Comparison of ENCODE assay signal across 11 cellular contexts in the genomic region with DNA sequence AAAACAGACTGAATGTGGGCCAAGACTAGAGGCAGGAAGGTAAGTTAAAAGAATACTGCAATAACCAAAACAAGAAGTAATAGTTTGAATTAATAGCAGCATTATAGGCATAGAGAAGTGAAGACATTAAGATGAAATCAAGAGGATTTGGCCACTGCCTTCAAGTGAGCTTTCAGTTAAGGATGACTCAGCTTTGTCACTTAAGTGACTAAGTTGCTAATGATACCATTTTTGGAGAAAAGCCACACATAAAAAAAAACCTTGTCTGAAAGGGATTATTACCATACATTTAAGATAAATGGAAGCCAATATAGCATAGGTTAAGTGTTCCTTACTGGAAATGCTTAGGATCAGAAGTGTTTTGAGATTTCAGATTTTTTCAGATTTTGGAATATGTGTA. TPM values are rescaled to one million over a fixed set of nuclear protein-coding genes. Genes with fewer than 3 reads are reported as not detected.
DNase-seq lines count a peak whose midpoint lies in the region; TF ChIP-seq lines count a peak whose summit lies in the region.
"Had no signal": no experiment of that assay in that cellular context is flagged by ENCODE, and none has a peak within 500 bp of the region (broad histone marks: within the 10 kb centered on the region; RNA-seq: fewer than 3 reads in every experiment).

No MANE protein-coding gene starts in this region.

- no peaks in the 10 kb centered on the region for H3K4me1 ChIP-seq in CD4-positive, alpha-beta memory T cell (ENCODE audit: insufficient read depth, low read length)
- H3K4me1 ChIP-seq: BE2C had no signal

- H3K27me3 ChIP-seq in CD4-positive, alpha-beta memory T cell (ENCODE audit: insufficient read depth, low read length): no peaks in the 10 kb centered on the region
- H3K27me3 ChIP-seq: BE2C had no signal

- no peaks in the 10 kb centered on the region for H3K27me3 Mint-ChIP-seq in activated T-cell treated with anti-CD3 and anti-CD28 coated beads, Interleukin-2, amount 50 U/mL, for 24 hours
- H3K27me3 Mint-ChIP-seq in stimulated activated naive CD8-positive, alpha-beta T cell treated with anti-CD3 and anti-CD28 coated beads, Interleukin-15, Interleukin-2, amounts not matched to agents 100 ng/mL and 50 ng/mL, for 24 hours: no peaks in the 10 kb centered on the region
- no peaks in the 10 kb centered on the region for H3K27me3 Mint-ChIP-seq in CD4-positive, alpha-beta memory T cell

- H3K4me3 ChIP-seq in choroid plexus epithelial cell (ENCODE audit: low read depth, low read length): no peak overlapping the region
- no peak overlapping the region for H3K4me3 ChIP-seq in CD4-positive, alpha-beta memory T cell (ENCODE audit: low read length in 2 of 2)

- H3K36me3 ChIP-seq in CD4-positive, alpha-beta memory T cell (ENCODE audit: insufficient read depth, low read length): peaks cover 21% of the 10 kb centered on the region

- intact Hi-C loops in CD4-positive, alpha-beta memory T cell (cut with micrococcal nuclease): no loop called here

- no peak for DNase-seq in activated T-cell treated with anti-CD3 and anti-CD28 coated beads, Interleukin-2, amount 50 U/mL, for 24 hours
- DNase-seq in activated T-cell treated with anti-CD3 and anti-CD28 coated beads, Interleukin-2, amount 50 U/mL, for 1 hour: no peak
- peak; percentile 61 for DNase-seq in NOMO-1 treated with DMSO at 0.1 percent for 48 hours (lab: John Stamatoyannopoulos, UW; ENCODE audit: unreplicated experiment)
- peak; percentile 40 for DNase-seq in choroid plexus epithelial cell (ENCODE audit: low read depth)
- no peak for DNase-seq in CD4-positive, alpha-beta memory T cell
- no peak for DNase-seq in NCI-H2107 treated with DMSO at 0.1 percent for 48 hours (lab: John Stamatoyannopoulos, UW; ENCODE audit: unreplicated experiment)
- DNase-seq in NCI-H128 (lab: John Stamatoyannopoulos, UW; ENCODE audit: unreplicated experiment): no peak
- DNase-seq: activated effector memory CD4-positive, alpha-beta T cell treated with Interleukin-2 at 50 U/mL for 16 hours; BE2C; effector CD8-positive, alpha-beta T cell had no signal

- no peak overlapping the region for H3K27ac ChIP-seq in CD4-positive, alpha-beta memory T cell (ENCODE audit: low read depth, low read length)

- POLR2A ChIA-PET in CD4-positive, alpha-beta memory T cell (lab: Charles Lee; ENCODE audit: partially characterized antibody): no interaction called here

- peaks cover 93% of the 10 kb centered on the region for H3K36me3 Mint-ChIP-seq in activated T-cell treated with anti-CD3 and anti-CD28 coated beads, Interleukin-2, amount 50 U/mL, for 24 hours (ENCODE audit: low read depth)
- peaks cover 88% of the 10 kb centered on the region for H3K36me3 Mint-ChIP-seq in stimulated activated naive CD8-positive, alpha-beta T cell treated with anti-CD3 and anti-CD28 coated beads, Interleukin-15, Interleukin-2, amounts not matched to agents 100 ng/mL and 50 ng/mL, for 24 hours (ENCODE audit: low read depth)
- H3K36me3 Mint-ChIP-seq in CD4-positive, alpha-beta memory T cell: peaks cover 66 to 79% of the 10 kb centered on the region in 2 donors

- H3K4me3 Mint-ChIP-seq in activated T-cell treated with anti-CD3 and anti-CD28 coated beads, Interleukin-2, amount 50 U/mL, for 24 hours: no peak overlapping the region
- H3K4me3 Mint-ChIP-seq in stimulated activated naive CD8-positive, alpha-beta T cell treated with anti-CD3 and anti-CD28 coated beads, Interleukin-15, Interleukin-2, amounts not matched to agents 100 ng/mL and 50 ng/mL, for 24 hours: no peak overlapping the region
- no peak overlapping the region for H3K4me3 Mint-ChIP-seq in CD4-positive, alpha-beta memory T cell

- H3K4me1 Mint-ChIP-seq in activated T-cell treated with anti-CD3 and anti-CD28 coated beads, Interleukin-2, amount 50 U/mL, for 24 hours (ENCODE audit: low read depth): peaks cover 11% of the 10 kb centered on the region
- peaks cover 8% of the 10 kb centered on the region for H3K4me1 Mint-ChIP-seq in stimulated activated naive CD8-positive, alpha-beta T cell treated with anti-CD3 and anti-CD28 coated beads, Interleukin-15, Interleukin-2, amounts not matched to agents 100 ng/mL and 50 ng/mL, for 24 hours (ENCODE audit: low read depth)
- H3K4me1 Mint-ChIP-seq in CD4-positive, alpha-beta memory T cell: peaks cover 0 to 3% (median 0%) of the 10 kb centered on the region in 4 donors

- no peak for TF ChIP-seq CTCF in choroid plexus epithelial cell (conservative IDR thresholded peaks at IDR 0.05; ENCODE audit: low read depth, low read length)

- H3K27ac Mint-ChIP-seq in activated T-cell treated with anti-CD3 and anti-CD28 coated beads, Interleukin-2, amount 50 U/mL, for 24 hours: peak overlapping the region; percentile 31
- peak overlapping the region; percentile 5 for H3K27ac Mint-ChIP-seq in stimulated activated naive CD8-positive, alpha-beta T cell treated with anti-CD3 and anti-CD28 coated beads, Interleukin-15, Interleukin-2, amounts not matched to agents 100 ng/mL and 50 ng/mL, for 24 hours
- H3K27ac Mint-ChIP-seq in CD4-positive, alpha-beta memory T cell: peak overlapping the region in 2 of 7 donors; percentile 10 to 24

- H3K9me3 Mint-ChIP-seq in activated T-cell treated with anti-CD3 and anti-CD28 coated beads, Interleukin-2, amount 50 U/mL, for 24 hours: no peaks in the 10 kb centered on the region
- H3K9me3 Mint-ChIP-seq in stimulated activated naive CD8-positive, alpha-beta T cell treated with anti-CD3 and anti-CD28 coated beads, Interleukin-15, Interleukin-2, amounts not matched to agents 100 ng/mL and 50 ng/mL, for 24 hours: no peaks in the 10 kb centered on the region
- no peaks in the 10 kb centered on the region for H3K9me3 Mint-ChIP-seq in CD4-positive, alpha-beta memory T cell

- H3K9me3 ChIP-seq in CD4-positive, alpha-beta memory T cell (ENCODE audit: control insufficient read depth in 1 of 2, low read length in 2 of 2): no peaks in the 10 kb centered on the region
- H3K9me3 ChIP-seq: BE2C had no signal

- CTCF ChIA-PET in CD4-positive, alpha-beta memory T cell (lab: Charles Lee; ENCODE audit: partially characterized antibody): no interaction called here

RNA-seq across cellular contexts. Expression of a gene that starts 57.0 kb away (rescaled TPM):
- total RNA-seq in CD4-positive, alpha-beta memory T cell: 10 to 100 TPM; 77.6 to 80.3 TPM
- polyA plus RNA-seq in CD4-positive, alpha-beta memory T cell: 10 to 100 TPM in 1 of 2 donors, 1 to 10 TPM in 1; 9.6 to 19.7 TPM

Comparison
In these comparisons a context has a peak if more than half of its experiments do, and no peak if none do; other contexts are left out.
1. DNase-seq: peak in NOMO-1 treated with DMSO at 0.1 percent for 48 hours (single experiment) and choroid plexus epithelial cell (single experiment); none in activated T-cell treated with anti-CD3 and anti-CD28 coated beads, Interleukin-2, amount 50 U/mL, for 24 hours (single experiment), activated T-cell treated with anti-CD3 and anti-CD28 coated beads, Interleukin-2, amount 50 U/mL, for 1 hour (single experiment), CD4-positive, alpha-beta memory T cell (0 of 5), NCI-H2107 treated with DMSO at 0.1 percent for 48 hours (single experiment) and NCI-H128 (single experiment).